Comparison of ENCODE assay signal across 33 cellular contexts in genomic region chr11:42646959-42647358, GRCh38.
"Had no signal": no experiment of that assay in that cellular context is flagged by ENCODE, and none has a peak within 500 bp of the region (broad histone marks: within the 10 kb centered on the region; RNA-seq: fewer than 3 reads in every experiment).

No MANE protein-coding gene starts in this region.

- H3K27me3 ChIP-seq: brain microvascular endothelial cell, colonic mucosa, dorsolateral prefrontal cortex, foreskin keratinocyte, gastrocnemius medialis, heart left ventricle had no signal

- H3K4me1 ChIP-seq: colonic mucosa, foreskin keratinocyte, gastrocnemius medialis, heart left ventricle had no signal

- H3K4me1 Mint-ChIP-seq: activated CD4-positive, alpha-beta T cell treated with anti-CD3 and anti-CD28 coated beads for 36 hours; activated CD4-positive, alpha-beta T cell treated with anti-CD3 and anti-CD28 coated beads, Interleukin-2, amount 10 ng/mL, durations not matched to agents 24 days and 14 days; activated T-helper 17 cell treated with anti-CD3 and anti-CD28 coated beads, Interleukin-2, amount 50 U/mL, for 72 hours; central memory CD8-positive, alpha-beta T cell; T-helper 17 cell had no signal

- DNase-seq: activated CD4-positive, alpha-beta memory T cell treated with anti-CD3 and anti-CD28 coated beads for 36 hours; activated CD4-positive, alpha-beta T cell treated with anti-CD3 and anti-CD28 coated beads for 36 hours; activated CD4-positive, alpha-beta T cell treated with anti-CD3 and anti-CD28 coated beads, Interleukin-2, amount 10 ng/mL, durations not matched to agents 24 days and 14 days; activated CD4-positive, CD25-positive, alpha-beta regulatory T cell; activated CD4-positive, CD25-positive, alpha-beta regulatory T cell treated with anti-CD3 and anti-CD28 coated beads, Interleukin-2, amount 50 U/mL, for 72 hours; activated CD8-positive, alpha-beta memory T cell treated with anti-CD3 and anti-CD28 coated beads, Interleukin-2, amount 50 U/mL, for 48 hours; activated effector memory CD4-positive, alpha-beta T cell treated with Interleukin-2 at 50 U/mL for 16 hours; activated gamma-delta T cell treated with Interleukin-2 at 50 U/mL for 16 hours; activated naive CD4-positive, alpha-beta T cell treated with anti-CD3 and anti-CD28 coated beads, Interleukin-2, amount 50 U/mL, for 16 hours; activated naive CD4-positive, alpha-beta T cell treated with Interleukin-2 at 50 U/mL for 16 hours; activated T-cell treated with anti-CD3 and anti-CD28 coated beads for 4 hours; activated T-cell treated with anti-CD3 and anti-CD28 coated beads, Interleukin-2, amount 50 U/mL, for 24 hours; activated T-cell treated with anti-CD3 and anti-CD28 coated beads, Interleukin-2, amount 50 U/mL, for 72 hours; amniotic stem cell; anterior cingulate cortex; brain microvascular endothelial cell; colonic mucosa; dorsolateral prefrontal cortex; effector memory CD4-positive, alpha-beta T cell; endodermal cell; foreskin keratinocyte; gastrocnemius medialis; glutamatergic neuron; heart left ventricle; T-helper 1 cell; T-helper 17 cell; T1000 had no signal

- H3K4me3 ChIP-seq: colonic mucosa, dorsolateral prefrontal cortex, gastrocnemius medialis, heart left ventricle had no signal

- H3K27me3 Mint-ChIP-seq: activated CD4-positive, alpha-beta memory T cell treated with anti-CD3 and anti-CD28 coated beads for 36 hours; activated CD4-positive, alpha-beta T cell treated with anti-CD3 and anti-CD28 coated beads for 36 hours; activated CD4-positive, alpha-beta T cell treated with anti-CD3 and anti-CD28 coated beads, Interleukin-2, amount 10 ng/mL, durations not matched to agents 24 days and 14 days; activated naive CD8-positive, alpha-beta T cell; activated T-cell treated with anti-CD3 and anti-CD28 coated beads, Interleukin-2, amount 50 U/mL, for 24 hours; activated T-helper 17 cell treated with anti-CD3 and anti-CD28 coated beads, Interleukin-2, amount 50 U/mL, for 72 hours; central memory CD8-positive, alpha-beta T cell; T-helper 17 cell had no signal

- H3K9me3 Mint-ChIP-seq: activated CD4-positive, alpha-beta memory T cell treated with anti-CD3 and anti-CD28 coated beads for 36 hours; endodermal cell had no signal

- H3K9me3 ChIP-seq: colonic mucosa, gastrocnemius medialis, heart left ventricle had no signal

- ATAC-seq: activated CD4-positive, alpha-beta T cell treated with anti-CD3 and anti-CD28 coated beads for 36 hours; activated T-cell treated with anti-CD3 and anti-CD28 coated beads, Interleukin-2, amount 50 U/mL, for 72 hours; activated T-helper 17 cell treated with anti-CD3 and anti-CD28 coated beads, Interleukin-2, amount 50 U/mL, for 72 hours; esophagus mucosa; foreskin keratinocyte; gastrocnemius medialis; heart left ventricle; T-helper 17 cell had no signal

- H3K36me3 ChIP-seq: brain microvascular endothelial cell, colonic mucosa, gastrocnemius medialis, heart left ventricle had no signal

- H3K4me3 Mint-ChIP-seq: activated CD4-positive, alpha-beta memory T cell treated with anti-CD3 and anti-CD28 coated beads for 36 hours; activated CD4-positive, alpha-beta T cell treated with anti-CD3 and anti-CD28 coated beads for 36 hours; activated CD4-positive, alpha-beta T cell treated with anti-CD3 and anti-CD28 coated beads, Interleukin-2, amount 10 ng/mL, durations not matched to agents 24 days and 14 days; activated naive CD8-positive, alpha-beta T cell; activated T-cell treated with anti-CD3 and anti-CD28 coated beads, Interleukin-2, amount 50 U/mL, for 24 hours; activated T-cell treated with anti-CD3 and anti-CD28 coated beads, Interleukin-2, amount 50 U/mL, for 72 hours; activated T-helper 17 cell treated with anti-CD3 and anti-CD28 coated beads, Interleukin-2, amount 50 U/mL, for 72 hours; central memory CD8-positive, alpha-beta T cell; dendritic cell treated with granulocyte-macrophage colony-stimulating factor and Interleukin-4, amounts not matched to agents 40 ng/mL and 50 ng/mL, for 4 days; endodermal cell; T-helper 17 cell; T-helper 2 cell treated with Interferon-gamma antibody and Interleukin-4, amounts not matched to agents 5 μg/mL and 100 μg/mL, for 36 hours had no signal

- H3K27ac ChIP-seq: brain microvascular endothelial cell, colonic mucosa, dorsolateral prefrontal cortex, foreskin keratinocyte, gastrocnemius medialis, heart left ventricle had no signal

- H3K36me3 Mint-ChIP-seq: activated CD4-positive, alpha-beta memory T cell treated with anti-CD3 and anti-CD28 coated beads for 36 hours; activated naive CD8-positive, alpha-beta T cell had no signal

- H3K27ac Mint-ChIP-seq: activated CD4-positive, alpha-beta memory T cell treated with anti-CD3 and anti-CD28 coated beads for 36 hours; activated CD4-positive, alpha-beta T cell treated with anti-CD3 and anti-CD28 coated beads for 36 hours; activated CD4-positive, alpha-beta T cell treated with anti-CD3 and anti-CD28 coated beads, Interleukin-2, amount 10 ng/mL, durations not matched to agents 24 days and 14 days; activated naive CD8-positive, alpha-beta T cell; activated T-cell treated with anti-CD3 and anti-CD28 coated beads, Interleukin-2, amount 50 U/mL, for 24 hours; activated T-cell treated with anti-CD3 and anti-CD28 coated beads, Interleukin-2, amount 50 U/mL, for 72 hours; activated T-helper 17 cell treated with anti-CD3 and anti-CD28 coated beads, Interleukin-2, amount 50 U/mL, for 72 hours; dendritic cell treated with granulocyte-macrophage colony-stimulating factor and Interleukin-4, amounts not matched to agents 40 ng/mL and 50 ng/mL, for 4 days; endodermal cell; T-helper 17 cell; T-helper 2 cell treated with Interferon-gamma antibody and Interleukin-4, amounts not matched to agents 5 μg/mL and 100 μg/mL, for 36 hours had no signal
